In genomic region chr11:75330886-75331285, GRCh38 we compare ENCODE assay signal across 8 cellular contexts. TPM values are rescaled to one million over a fixed set of nuclear protein-coding genes. Genes with fewer than 3 reads are reported as not detected.
A peak's percentile ranks its signal among the peaks of the same experiment; 100 is the strongest.
DNase-seq lines count a peak whose midpoint lies in the region; ATAC-seq and TF ChIP-seq lines count a peak whose summit lies in the region.
"Not testable (repeated sequence)": the region's sequence is repeated elsewhere in the genome, so short reads cannot be mapped to it uniquely, and the experiment has no call there.

No MANE protein-coding gene starts in this region.

- H4K12ac ChIP-seq in trophoblast cell (ENCODE audit: low read depth, low read length) = not testable (repeated sequence)

- DNase-seq in T-helper 2 cell treated with Interferon-gamma antibody and Interleukin-4, amounts not matched to agents 5 μg/mL and 100 μg/mL, for 36 hours (ENCODE audit: low spot score); caudate nucleus (lab: John Stamatoyannopoulos, UW); mesendoderm; trophoblast cell; transverse colon: not testable (repeated sequence)

- peak overlapping the region; percentile 82 for H3K56ac ChIP-seq in mesendoderm (ENCODE audit: low read length)

- H3K79me2 ChIP-seq in mesendoderm (ENCODE audit: control insufficient read depth, insufficient read depth, low read length) = peaks cover 22% of the 10 kb centered on the region
- H3K79me2 ChIP-seq in trophoblast cell (ENCODE audit: control insufficient read depth, insufficient read depth, low read length, poor library complexity) = not testable (repeated sequence)

- H3K4me1 ChIP-seq in BLaER1 (peaks cover 99% of the 10 kb centered on the region), HUES48 (ENCODE audit: control insufficient read depth, insufficient read depth, low read length) (peaks cover 20% of the 10 kb centered on the region), gastroesophageal sphincter (peaks cover 11 to 100% (median 58%) of the 10 kb centered on the region in 3 donors), mesendoderm (ENCODE audit: control insufficient read depth, low read depth, low read length) (peaks cover 25% of the 10 kb centered on the region), trophoblast cell (ENCODE audit: control insufficient read depth in 1 of 2, insufficient read depth in 2 of 2, low read length in 2 of 2) (peaks cover 31 to 42% of the 10 kb centered on the region in 2 experiments), transverse colon (peaks cover 67 to 87% (median 76%) of the 10 kb centered on the region in 4 donors)

- H4K20me1 ChIP-seq in BLaER1 = peaks cover 36% of the 10 kb centered on the region

- H3K18ac ChIP-seq in mesendoderm (ENCODE audit: low read length) = peak overlapping the region; percentile 94
- H3K18ac ChIP-seq in trophoblast cell (ENCODE audit: low read length) = not testable (repeated sequence)

- not testable (repeated sequence) for H3K27me3 ChIP-seq in BLaER1; HUES48 (ENCODE audit: control insufficient read depth, insufficient read depth, low read length); gastroesophageal sphincter; mesendoderm (ENCODE audit: insufficient read depth, low read length, poor library complexity); trophoblast cell (ENCODE audit: insufficient read depth, low read length); transverse colon

- H3K27me3 Mint-ChIP-seq in T-helper 2 cell treated with Interferon-gamma antibody and Interleukin-4, amounts not matched to agents 5 μg/mL and 100 μg/mL, for 36 hours (ENCODE audit: low read depth) = not testable (repeated sequence)

- not testable (repeated sequence) for H2AFZ ChIP-seq in trophoblast cell (ENCODE audit: insufficient read depth, low read length, poor library complexity)

- intact Hi-C loops in transverse colon (cut with DNase I; ENCODE audit: low total_unique reads) = not testable (repeated sequence)

- not testable (repeated sequence) for H3K23ac ChIP-seq in mesendoderm (ENCODE audit: low read length); trophoblast cell (ENCODE audit: low read length)

- TF ChIP-seq EP300 in gastroesophageal sphincter (IDR thresholded peaks at IDR 0.05); transverse colon (IDR thresholded peaks at IDR 0.05; ENCODE audit: low read depth): not testable (repeated sequence)

- peak overlapping the region; percentile 98 for H4K5ac ChIP-seq in mesendoderm (ENCODE audit: low read length)

- not testable (repeated sequence) for H3K4me3 Mint-ChIP-seq in T-helper 2 cell treated with Interferon-gamma antibody and Interleukin-4, amounts not matched to agents 5 μg/mL and 100 μg/mL, for 36 hours

- not testable (repeated sequence) for H3K9me3 Mint-ChIP-seq in T-helper 2 cell treated with Interferon-gamma antibody and Interleukin-4, amounts not matched to agents 5 μg/mL and 100 μg/mL, for 36 hours

- H3K36me3 ChIP-seq in BLaER1 = peaks cover 16% of the 10 kb centered on the region
- not testable (repeated sequence) for H3K36me3 ChIP-seq in HUES48 (ENCODE audit: control insufficient read depth, insufficient read depth, low read length); gastroesophageal sphincter; mesendoderm (ENCODE audit: control insufficient read depth, insufficient read depth, low read length); trophoblast cell (ENCODE audit: control insufficient read depth in 1 of 2, insufficient read depth in 2 of 2, low read length in 2 of 2); transverse colon

- H3K79me1 ChIP-seq in mesendoderm (ENCODE audit: low read length) = peaks cover 18% of the 10 kb centered on the region
- H3K79me1 ChIP-seq in trophoblast cell (ENCODE audit: low read length) = peaks cover 21% of the 10 kb centered on the region

- H3K27ac ChIP-seq in BLaER1 = peak overlapping the region; percentile 79; the same call in 1 of the 2 replicates
- peak overlapping the region; percentile 69 for H3K27ac ChIP-seq in HUES48 (ENCODE audit: low read depth, low read length)
- H3K27ac ChIP-seq in caudate nucleus (ENCODE audit: low read depth, low read length) = peak overlapping the region; percentile 21
- H3K27ac ChIP-seq in gastroesophageal sphincter = peak overlapping the region in 3 of 4 donors; percentile 80 to 98 (median 96)
- peak overlapping the region; percentile 98 for H3K27ac ChIP-seq in mesendoderm (ENCODE audit: low read depth, low read length)
- H3K27ac ChIP-seq in trophoblast cell (ENCODE audit: low read depth, low read length) = peak overlapping the region; percentile 64
- H3K27ac ChIP-seq in transverse colon = peak overlapping the region; percentile 80 to 87 (median 83)

- peaks cover 46% of the 10 kb centered on the region for H3K4me1 Mint-ChIP-seq in T-helper 2 cell treated with Interferon-gamma antibody and Interleukin-4, amounts not matched to agents 5 μg/mL and 100 μg/mL, for 36 hours (ENCODE audit: low read depth)

- H2BK5ac ChIP-seq in mesendoderm (ENCODE audit: low read length) = peak overlapping the region; percentile 91
- H2BK5ac ChIP-seq in trophoblast cell (ENCODE audit: low read depth, low read length, poor library complexity) = peak overlapping the region; percentile 53

- not testable (repeated sequence) for H4K8ac ChIP-seq in mesendoderm (ENCODE audit: low read depth, low read length); trophoblast cell (ENCODE audit: low read depth, low read length)

- H3K9me3 ChIP-seq in BLaER1; HUES48 (ENCODE audit: control insufficient read depth, insufficient read depth, low read length); gastroesophageal sphincter; trophoblast cell (ENCODE audit: insufficient read depth, low read depth, low read length); transverse colon: not testable (repeated sequence)

- peak overlapping the region; percentile 12 for H3K27ac Mint-ChIP-seq in T-helper 2 cell treated with Interferon-gamma antibody and Interleukin-4, amounts not matched to agents 5 μg/mL and 100 μg/mL, for 36 hours

- TF ChIP-seq CTCF in gastroesophageal sphincter (IDR thresholded peaks at IDR 0.05); transverse colon (IDR thresholded peaks at IDR 0.05): not testable (repeated sequence)

- TF ChIP-seq POLR2A in gastroesophageal sphincter (IDR thresholded peaks at IDR 0.05); transverse colon (IDR thresholded peaks at IDR 0.05): not testable (repeated sequence)

- not testable (repeated sequence) for ATAC-seq in gastroesophageal sphincter

- peak overlapping the region; percentile 64 for H2AK5ac ChIP-seq in mesendoderm (ENCODE audit: low read length)
- H2AK5ac ChIP-seq in trophoblast cell (ENCODE audit: low read length) = not testable (repeated sequence)

- peak overlapping the region; percentile 86 for H3K4me2 ChIP-seq in BLaER1
- not testable (repeated sequence) for H3K4me2 ChIP-seq in mesendoderm (ENCODE audit: low read length); trophoblast cell (ENCODE audit: low read length)

- H3K4me3 ChIP-seq in BLaER1; HUES48 (ENCODE audit: low read depth, low read length); gastroesophageal sphincter; mesendoderm (ENCODE audit: low read length); trophoblast cell (ENCODE audit: low read depth, low read length); transverse colon: not testable (repeated sequence)

- H3K9ac ChIP-seq in BLaER1 (peak overlapping the region; percentile 48; the same call in 1 of the 2 replicates), HUES48 (ENCODE audit: low read depth, low read length) (peak overlapping the region; percentile 51; the same call in 1 of the 2 replicates), mesendoderm (ENCODE audit: low read length) (peak overlapping the region; percentile 67)
- H3K9ac ChIP-seq in trophoblast cell (ENCODE audit: low read length) = not testable (repeated sequence)

- peak overlapping the region; percentile 29 for H4K91ac ChIP-seq in trophoblast cell (ENCODE audit: low read depth, low read length)

- H2BK15ac ChIP-seq in mesendoderm (replicated peaks; ENCODE audit: low read depth) = peak overlapping the region; percentile 37

- H2BK12ac ChIP-seq in trophoblast cell (ENCODE audit: low read length) = peak overlapping the region; percentile 44

- peak overlapping the region; percentile 97 for H3K4ac ChIP-seq in mesendoderm (ENCODE audit: low read depth, low read length)
- not testable (repeated sequence) for H3K4ac ChIP-seq in trophoblast cell (ENCODE audit: low read depth, low read length)

- H2BK120ac ChIP-seq in mesendoderm (ENCODE audit: low read depth, low read length) = peak overlapping the region; percentile 95
- H2BK120ac ChIP-seq in trophoblast cell (ENCODE audit: insufficient read depth, low read length, poor library complexity) = peak overlapping the region; percentile 4

- not testable (repeated sequence) for H3K14ac ChIP-seq in trophoblast cell (ENCODE audit: low read length)

- H3K36me3 Mint-ChIP-seq in T-helper 2 cell treated with Interferon-gamma antibody and Interleukin-4, amounts not matched to agents 5 μg/mL and 100 μg/mL, for 36 hours (ENCODE audit: low read depth) = peaks cover 19% of the 10 kb centered on the region

- in situ Hi-C loops in transverse colon (cut with MboI; ENCODE audit: low pct_ligation_motif_present in 1 of 4, low pct_unique_long_range_greater_than_20kb in 1 of 4, low sequenced_read_pairs in 3 of 4) = loop anchor here in 2 of 4 donors (5.0 to 10.0 kb wide), 2 partner anchors 51 to 54 kb away; no protein-coding TSS in a partner anchor

- 33 to 85% methylated on average over 2 to 14 of the region's 14 CpGs for WGBS in gastroesophageal sphincter (ENCODE audit: low coverage in 1 of 2), 2 donors
- WGBS in mesendoderm (ENCODE audit: extremely low coverage, insufficient coverage, low lambda C conversion rate) = no CpG with 5 or more reads among the region's 14 CpGs
- WGBS in trophoblast cell (ENCODE audit: extremely low coverage, insufficient coverage, insufficient read length) = no CpG with 5 or more reads among the region's 14 CpGs
- 84 to 87% methylated on average over 13 to 14 of the region's 14 CpGs for WGBS in transverse colon (ENCODE audit: low coverage in 1 of 2), 2 donors

RNA-seq across cellular contexts. Expression of gene ARRB1, which starts 20.6 kb away (rescaled TPM):
- total RNA-seq in gastroesophageal sphincter (100 to 1,000 TPM in 1 of 4 donors, 10 to 100 TPM in 3; 72.3 to 120 (median 93.0) TPM), transverse colon (10 to 100 TPM; 55.7 to 88.2 (median 78.0) TPM)
- 42.6 TPM for polyA plus RNA-seq in mesendoderm (2013, experiment 1 of 2)
- 43.2 TPM for polyA plus RNA-seq in mesendoderm (2013, experiment 2 of 2)
- 34.1 and 34.7 TPM in 2 replicates for polyA plus RNA-seq in trophoblast cell (2013)

Comparison
In these comparisons a context has a peak if more than half of its experiments do, and no peak if none do; other contexts are left out.
1. H3K27ac ChIP-seq: peak in every context shown above with its lines; median percentile 98 in mesendoderm; 96 in gastroesophageal sphincter; 83 in transverse colon; 79 in BLaER1; 69 in HUES48; 64 in trophoblast cell; 21 in caudate nucleus.